ENCODE assay signal across 29 cellular contexts in genomic region chr2:96715658-96716057, GRCh38. TPM values are rescaled to one million over a fixed set of nuclear protein-coding genes. Genes with fewer than 3 reads are reported as not detected.
DNase-seq lines count a peak whose midpoint lies in the region; ATAC-seq, FAIRE-seq and TF ChIP-seq lines count a peak whose summit lies in the region.
"Had no signal": no experiment of that assay in that cellular context is flagged by ENCODE, and none has a peak within 500 bp of the region (broad histone marks: within the 10 kb centered on the region; RNA-seq: fewer than 3 reads in every experiment).

No MANE protein-coding gene starts in this region.

- no peak overlapping the region for H3K27ac Mint-ChIP-seq in WTC11
- H3K27ac Mint-ChIP-seq: activated naive CD4-positive, alpha-beta T cell treated with anti-CD3 and anti-CD28 coated beads, Interleukin-2, amount 10 ng/mL, durations not matched to agents 7 days and 5 days had no signal

- no peaks in the 10 kb centered on the region for H3K27me3 ChIP-seq in small intestine (ENCODE audit: control insufficient read depth in 2 of 2, insufficient read depth in 2 of 2, low read length in 2 of 2)
- H3K27me3 ChIP-seq: BLaER1, gastroesophageal sphincter, stomach, transverse colon had no signal

- H3K4me3 Mint-ChIP-seq in WTC11: no peak overlapping the region
- H3K4me3 Mint-ChIP-seq: activated naive CD4-positive, alpha-beta T cell treated with anti-CD3 and anti-CD28 coated beads, Interleukin-2, amount 10 ng/mL, durations not matched to agents 7 days and 5 days; central memory CD8-positive, alpha-beta T cell; memory B cell; naive thymus-derived CD8-positive, alpha-beta T cell had no signal

- H3K27ac ChIP-seq in small intestine (ENCODE audit: low read depth in 1 of 2, low read length in 1 of 2): no peak overlapping the region
- H3K27ac ChIP-seq: BLaER1, gastroesophageal sphincter, parathyroid adenoma, stomach had no signal

- ATAC-seq in WTC11 (no peak), GM21526 (IDR thresholded peaks at IDR 0.05; ENCODE audit: low FRiP score, unreplicated experiment) (no peak), GM21515 (IDR thresholded peaks at IDR 0.05; ENCODE audit: unreplicated experiment) (no peak)
- ATAC-seq: gastroesophageal sphincter; naive thymus-derived CD8-positive, alpha-beta T cell; PC-3; sciatic nerve had no signal

- TF ChIP-seq CTCF in WTC11 (IDR thresholded peaks at IDR 0.05) (no peak), fibroblast of villous mesenchyme (IDR thresholded peaks at IDR 0.05; ENCODE audit: insufficient read depth, low read depth, low read length) (no peak)

- H3K27me3 Mint-ChIP-seq in WTC11 (ENCODE audit: low read depth): no peaks in the 10 kb centered on the region
- H3K27me3 Mint-ChIP-seq: activated naive CD4-positive, alpha-beta T cell treated with anti-CD3 and anti-CD28 coated beads, Interleukin-2, amount 10 ng/mL, durations not matched to agents 7 days and 5 days; central memory CD8-positive, alpha-beta T cell; memory B cell; naive thymus-derived CD8-positive, alpha-beta T cell had no signal

- H3K36me3 Mint-ChIP-seq in WTC11: peaks cover 23% of the 10 kb centered on the region

- no peaks in the 10 kb centered on the region for H3K4me1 Mint-ChIP-seq in WTC11
- H3K4me1 Mint-ChIP-seq: activated naive CD4-positive, alpha-beta T cell treated with anti-CD3 and anti-CD28 coated beads, Interleukin-2, amount 10 ng/mL, durations not matched to agents 7 days and 5 days; memory B cell had no signal

- DNase-seq in NCI-H2029 (lab: John Stamatoyannopoulos, UW): peak; percentile 35
- no peak for DNase-seq in NCI-H2029 treated with DMSO at 0.1 percent for 48 hours (lab: John Stamatoyannopoulos, UW)
- DNase-seq in WTC11 (ENCODE audit: low spot score): no peak
- DNase-seq in fibroblast of villous mesenchyme (ENCODE audit: low read depth): peak; percentile 18
- DNase-seq in small intestine: peak; percentile 12
- no peak for DNase-seq in NCI-H2081 (lab: John Stamatoyannopoulos, UW)
- DNase-seq: activated CD4-positive, alpha-beta T cell treated with anti-CD3 and anti-CD28 coated beads for 1 hour; activated CD8-positive, alpha-beta memory T cell treated with anti-CD3 and anti-CD28 coated beads for 24 hours; activated naive CD4-positive, alpha-beta T cell treated with anti-CD3 and anti-CD28 coated beads, Interleukin-2, amount 10 ng/mL, durations not matched to agents 7 days and 5 days; activated T-cell treated with anti-CD3 and anti-CD28 coated beads, Interleukin-2, amount 50 U/mL, for 48 hours; anterior cingulate cortex; kidney; naive thymus-derived CD8-positive, alpha-beta T cell; NCI-H345; PC-3; SHP77 treated with DMSO at 0.1 percent for 48 hours; stimulated activated CD4-positive, alpha-beta T cell treated with anti-CD3 and anti-CD28 coated beads, Interleukin-15, amount 100 ng/mL, for 24 hours; stomach; transverse colon had no signal

- POLR2A ChIA-PET in WTC11 (lab: Charles Lee): no interaction called here

- FAIRE-seq in small intestine (lab: Jason Lieb, UNC): no peak
- FAIRE-seq: A204.1, kidney, TTC549 had no signal

- no peaks in the 10 kb centered on the region for H3K4me1 ChIP-seq in small intestine (ENCODE audit: control insufficient read depth in 2 of 2, insufficient read depth in 1 of 2, low read depth in 1 of 2, low read length in 1 of 2)
- H3K4me1 ChIP-seq: BLaER1, gastroesophageal sphincter, stomach had no signal

- CTCF ChIA-PET in WTC11 (lab: Charles Lee): interaction anchor here (0.6 kb wide), 1 partner anchor 188 kb away, joined by 4 read pairs; no protein-coding TSS in a partner anchor

- H3K36me3 ChIP-seq in small intestine (ENCODE audit: control insufficient read depth in 2 of 2, insufficient read depth in 2 of 2, low read length in 2 of 2): peaks cover 2 to 6% of the 10 kb centered on the region in 2 donors

- no peaks in the 10 kb centered on the region for H3K9me3 ChIP-seq in small intestine (ENCODE audit: control insufficient read depth, low read depth)
- H3K9me3 ChIP-seq: BLaER1, gastroesophageal sphincter, stomach, transverse colon had no signal

- H3K4me3 ChIP-seq in fibroblast of villous mesenchyme (ENCODE audit: low read depth, low read length) (no peak overlapping the region), small intestine (ENCODE audit: low read depth in 1 of 2, low read length in 2 of 2) (no peak overlapping the region)
- H3K4me3 ChIP-seq: BLaER1, gastroesophageal sphincter, stomach, transverse colon had no signal

- 73 to 76% (median 76%) methylated on average over 5 of the region's 5 CpGs for WGBS in small intestine, 3 donors

- H3K9me3 Mint-ChIP-seq in WTC11: no peaks in the 10 kb centered on the region
- H3K9me3 Mint-ChIP-seq: activated naive CD4-positive, alpha-beta T cell treated with anti-CD3 and anti-CD28 coated beads, Interleukin-2, amount 10 ng/mL, durations not matched to agents 7 days and 5 days; central memory CD8-positive, alpha-beta T cell; memory B cell; naive thymus-derived CD8-positive, alpha-beta T cell had no signal

TF ChIP-seq in WTC11, 78 proteins besides CTCF, POLR2A, EP300 and RAD21:
- TF ChIP-seq PREB (CRISPR knock-in tag; IDR thresholded peaks at IDR 0.05; ENCODE audit: borderline replicate concordance) (no peak), GABPB1 (CRISPR knock-in tag; IDR thresholded peaks at IDR 0.05) (peak; percentile 98)

RNA-seq across cellular contexts. Expression of gene LMAN2L, which starts 24.2 kb away (rescaled TPM):
- 13.5 to 18.1 TPM (median 16.5 TPM) in 3 replicates for total RNA-seq in WTC11 (2021)
- 15.1 and 31.1 TPM in 2 replicates for total RNA-seq in fibroblast of villous mesenchyme
- polyA plus RNA-seq in small intestine: 10 to 100 TPM in 1 of 3 donors, 1 to 10 TPM in 2; 3.5 to 12.6 (median 4.0) TPM

RNA-seq across cellular contexts. Expression of gene CNNM4, which starts 45.0 kb away (rescaled TPM):
- 13.9 to 14.3 TPM (median 14.0 TPM) in 3 replicates for total RNA-seq in WTC11 (2021)
- total RNA-seq in fibroblast of villous mesenchyme: 3.9 and 5.6 TPM in 2 replicates
- polyA plus RNA-seq in small intestine: 10 to 100 TPM in 1 of 3 donors, 1 to 10 TPM in 2; 1.6 to 10.7 (median 2.9) TPM

Comparison
In these comparisons a context has a peak if more than half of its experiments do, and no peak if none do; other contexts are left out.
1. DNase-seq: peak in NCI-H2029 (single experiment), fibroblast of villous mesenchyme (single experiment) and small intestine (single experiment); none in NCI-H2029 treated with DMSO at 0.1 percent for 48 hours (single experiment), WTC11 (single experiment) and NCI-H2081 (0 of 2).